In the genomic region with DNA sequence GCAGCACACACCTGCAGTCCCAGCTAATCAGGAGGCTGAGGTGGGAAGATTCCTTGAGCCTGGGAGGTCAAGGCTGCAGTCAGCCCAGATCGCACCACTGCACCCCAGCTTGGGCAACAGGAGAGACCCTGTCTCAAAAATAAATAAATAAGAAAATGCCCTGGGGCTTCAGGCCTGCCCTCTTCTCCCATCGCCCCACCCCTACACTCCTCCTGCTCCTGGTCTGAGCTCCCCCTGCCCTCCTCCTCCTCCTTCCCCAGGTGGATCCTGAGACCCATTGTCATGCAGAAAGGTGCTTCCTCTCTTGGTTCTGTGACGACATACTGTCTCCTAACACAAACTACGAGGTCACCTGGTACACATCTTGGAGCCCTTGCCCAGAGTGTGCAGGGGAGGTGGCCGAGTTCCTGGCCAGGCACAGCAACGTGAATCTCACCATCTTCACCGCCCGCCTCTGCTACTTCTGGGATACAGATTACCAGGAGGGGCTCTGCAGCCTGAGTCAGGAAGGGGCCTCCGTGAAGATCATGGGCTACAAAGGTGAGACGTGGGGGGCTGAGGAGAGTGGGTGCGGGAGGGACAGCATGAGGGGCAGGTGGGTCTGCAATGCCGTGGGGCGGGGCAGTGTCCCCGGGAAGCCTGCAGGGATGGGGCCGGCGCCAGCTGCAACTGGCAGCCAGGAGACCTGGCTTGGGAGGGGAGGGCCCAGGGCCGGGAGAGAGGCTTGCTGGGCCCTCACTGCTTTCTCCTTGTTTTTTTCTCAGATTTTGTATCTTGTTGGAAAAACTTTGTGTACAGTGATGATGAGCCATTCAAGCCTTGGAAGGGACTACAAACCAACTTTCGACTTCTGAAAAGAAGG, we compare ENCODE assay signal across 7 cellular contexts. TPM values are rescaled to one million over a fixed set of nuclear protein-coding genes. Genes with fewer than 3 reads are reported as not detected.
DNase-seq lines count a peak whose midpoint lies in the region; ATAC-seq, FAIRE-seq and TF ChIP-seq lines count a peak whose summit lies in the region.
"Not testable (repeated sequence)": the region's sequence is repeated elsewhere in the genome, so short reads cannot be mapped to it uniquely, and the experiment has no call there.

No MANE protein-coding gene starts in this region.

- H4K5ac ChIP-seq in H1 (ENCODE audit: insufficient read length, low read depth, low read length): not testable (repeated sequence)

- H4K20me1 ChIP-seq in H1 (replicated peaks in 1 of 2; ENCODE audit: control insufficient read depth in 1 of 2, insufficient read depth in 2 of 2, low read length in 2 of 2): not testable (repeated sequence)

- H2BK5ac ChIP-seq in H1 (ENCODE audit: low read depth, low read length): peak overlapping the region; percentile 85; the same call in 1 of the 2 replicates
- H2BK5ac ChIP-seq in mesenchymal stem cell (ENCODE audit: low read depth, low read length, poor library complexity, severe bottlenecking); neuronal stem cell (ENCODE audit: low read length): not testable (repeated sequence)

- not testable (repeated sequence) for ATAC-seq in T-helper 17 cell

- TF ChIP-seq EP300 in H1 (IDR thresholded peaks at IDR 0.05; ENCODE audit: borderline replicate concordance in 1 of 2, low read depth in 2 of 2, low read length in 2 of 2): not testable (repeated sequence)

- WGBS in H1 (ENCODE audit: extremely low coverage in 1 of 2, insufficient coverage in 1 of 2, insufficient read length in 1 of 2, insufficient replicate concordance in 2 of 2, low coverage in 1 of 2, low lambda C conversion rate in 2 of 2, missing lambda C conversion rate in 1 of 2), 2 experiments: 40% methylated on average over 10 of the region's 18 CpGs; no CpG with 5 or more reads in 1 of the 2 experiments
- WGBS in mesenchymal stem cell: 73% methylated on average over 15 of the region's 18 CpGs
- no CpG with 5 or more reads among the region's 18 CpGs for WGBS in neuronal stem cell (ENCODE audit: extremely low coverage in 2 of 2, insufficient read length in 2 of 2, insufficient replicate concordance in 1 of 2), 2 donors

- not testable (repeated sequence) for H3K23ac ChIP-seq in H1 (ENCODE audit: insufficient read length); mesenchymal stem cell (ENCODE audit: low read length in 2 of 2); neuronal stem cell (ENCODE audit: low read depth, low read length, poor library complexity)

- not testable (repeated sequence) for H3K36me3 Mint-ChIP-seq in T-helper 17 cell (ENCODE audit: low read depth)

- peak overlapping the region; percentile 39; the same call in 1 of the 2 replicates for H3K4me3 ChIP-seq in HUES48 (ENCODE audit: low read depth, low read length)
- H3K4me3 ChIP-seq in H1 (ENCODE audit: extremely low read depth in 1 of 4, insufficient read depth in 2 of 4, low read depth in 3 of 4, low read length in 4 of 4): peak overlapping the region in 3 of 4 experiments; percentile 3 to 47 (median 4); a peak in 5 of 8 replicates
- peak overlapping the region; percentile 39 for H3K4me3 ChIP-seq in iPS-18a (ENCODE audit: low read length)
- H3K4me3 ChIP-seq in mesenchymal stem cell (ENCODE audit: insufficient read depth in 1 of 2, low read depth in 1 of 2, low read length in 2 of 2); neuronal stem cell (ENCODE audit: low read length in 2 of 2): not testable (repeated sequence)

- H3K23me2 ChIP-seq in H1 (ENCODE audit: low read depth, low read length): not testable (repeated sequence)

- H3K14ac ChIP-seq in H1 (ENCODE audit: insufficient read length); mesenchymal stem cell (ENCODE audit: low read length in 2 of 2); neuronal stem cell (ENCODE audit: low read length): not testable (repeated sequence)

- H4K91ac ChIP-seq in H1 (replicated peaks; ENCODE audit: insufficient read length, low read length) (peak overlapping the region; percentile 85), mesenchymal stem cell (ENCODE audit: low read length) (peak overlapping the region; percentile 39)
- not testable (repeated sequence) for H4K91ac ChIP-seq in neuronal stem cell (ENCODE audit: low read depth, low read length, poor library complexity)

- peak overlapping the region; percentile 11; the same call in 1 of the 2 replicates for H2BK12ac ChIP-seq in H1 (ENCODE audit: low read depth, low read length)
- H2BK12ac ChIP-seq in mesenchymal stem cell (ENCODE audit: low read length in 2 of 2); neuronal stem cell (ENCODE audit: low read length): not testable (repeated sequence)

- peak overlapping the region; percentile 21; the same call in 1 of the 2 replicates for H2BK20ac ChIP-seq in H1 (ENCODE audit: low read length)

- H3K27me3 ChIP-seq in HUES48 (ENCODE audit: control insufficient read depth, insufficient read depth, low read length); H1 (replicated peaks in 1 of 4; ENCODE audit: control insufficient read depth in 3 of 4, extremely low read depth in 1 of 4, insufficient read depth in 3 of 4, low read length in 3 of 4); iPS-18a (ENCODE audit: control insufficient read depth, insufficient read depth, low read length); mesenchymal stem cell (ENCODE audit: control insufficient read depth in 1 of 2, insufficient read depth in 1 of 2, low read length in 2 of 2); neuronal stem cell (ENCODE audit: control insufficient read depth in 3 of 3, insufficient read depth in 3 of 3, low read depth in 1 of 3, low read length in 3 of 3): not testable (repeated sequence)

- not testable (repeated sequence) for H3K4me1 Mint-ChIP-seq in T-helper 17 cell

- FAIRE-seq in GM12891 (lab: Jason Lieb, UNC) (peak; percentile 77), H1 (lab: Jason Lieb, UNC) (peak; percentile 94)

- H3K4me1 ChIP-seq in HUES48 (ENCODE audit: control insufficient read depth, insufficient read depth, low read length) (peaks cover 13% of the 10 kb centered on the region), H1 (replicated peaks in 1 of 4; ENCODE audit: control insufficient read depth in 3 of 4, insufficient read depth in 4 of 4, low read length in 3 of 4) (peaks cover 5 to 21% (median 11%) of the 10 kb centered on the region in 4 experiments), iPS-18a (ENCODE audit: control insufficient read depth, low read depth, low read length) (peaks cover 11% of the 10 kb centered on the region)
- not testable (repeated sequence) for H3K4me1 ChIP-seq in mesenchymal stem cell (ENCODE audit: control insufficient read depth, insufficient read depth, low read depth, low read length); neuronal stem cell (ENCODE audit: control insufficient read depth in 2 of 2, insufficient read depth in 1 of 2, low read depth in 1 of 2, low read length in 2 of 2)

- not testable (repeated sequence) for H2BK15ac ChIP-seq in H1 (ENCODE audit: low read length); mesenchymal stem cell (ENCODE audit: low read depth, poor library complexity, severe bottlenecking); neuronal stem cell (ENCODE audit: low read length)

- H2AK5ac ChIP-seq in H1 (ENCODE audit: low read depth, low read length): peak overlapping the region; percentile 75; the same call in 1 of the 2 replicates
- H2AK5ac ChIP-seq in mesenchymal stem cell (ENCODE audit: low read length, severe bottlenecking): not testable (repeated sequence)
- H2AK5ac ChIP-seq in neuronal stem cell (ENCODE audit: low read depth, low read length): peak overlapping the region; percentile 75

- not testable (repeated sequence) for H3K79me1 ChIP-seq in H1 (ENCODE audit: low read depth, low read length); mesenchymal stem cell (replicated peaks; ENCODE audit: low read length, poor library complexity, severe bottlenecking); neuronal stem cell (ENCODE audit: low read depth, low read length)

- TF ChIP-seq POLR2A in GM12891 (IDR thresholded peaks at IDR 0.05; ENCODE audit: low read depth, low read length); H1 (IDR thresholded peaks at IDR 0.05; ENCODE audit: control extremely low read depth in 1 of 2, low read depth in 2 of 2, low read length in 2 of 2): not testable (repeated sequence)

- not testable (repeated sequence) for H3K79me2 ChIP-seq in H1 (ENCODE audit: control insufficient read depth in 1 of 2, insufficient read depth in 2 of 2, low read length in 2 of 2)

- POLR2A ChIA-PET in H1 (lab: Charles Lee; ENCODE audit: partially characterized antibody): interaction anchor here (1.1 to 2.3 kb wide), 4 partner anchors 14 to 93 kb away, joined by 3 to 6 read pairs (median 3); no protein-coding TSS in a partner anchor

- H3K27ac ChIP-seq in HUES48 (ENCODE audit: low read depth, low read length) (peak overlapping the region; percentile 26), H1 (ENCODE audit: low read depth, low read length) (peak overlapping the region; percentile 65; the same call in 1 of the 2 replicates)
- H3K27ac ChIP-seq in iPS-18a (ENCODE audit: low read length); mesenchymal stem cell (ENCODE audit: low read length, poor library complexity, severe bottlenecking); neuronal stem cell (replicated peaks; ENCODE audit: low read length): not testable (repeated sequence)

- H3K18ac ChIP-seq in H1 (ENCODE audit: extremely low read depth, low read length): peak overlapping the region; percentile 71
- H3K18ac ChIP-seq in mesenchymal stem cell (ENCODE audit: low read depth in 1 of 2, low read length in 2 of 2); neuronal stem cell (ENCODE audit: low read length): not testable (repeated sequence)

- not testable (repeated sequence) for H3K9me3 ChIP-seq in HUES48 (ENCODE audit: control insufficient read depth, insufficient read depth, low read length); T-helper 17 cell (ENCODE audit: control insufficient read depth, low read length, poor library complexity, severe bottlenecking); H1 (ENCODE audit: insufficient read depth in 2 of 2, low read depth in 1 of 2, low read length in 1 of 2); iPS-18a (ENCODE audit: control insufficient read depth, low read depth, low read length); mesenchymal stem cell (ENCODE audit: control insufficient read depth, low read length); neuronal stem cell (replicated peaks in 1 of 2; ENCODE audit: control insufficient read depth in 2 of 2, insufficient read depth in 1 of 2, low read depth in 1 of 2, low read length in 2 of 2)

- H3K4ac ChIP-seq in H1 (replicated peaks; ENCODE audit: insufficient read length, low read depth, low read length); mesenchymal stem cell (ENCODE audit: low read depth in 1 of 2, low read length in 2 of 2); neuronal stem cell (ENCODE audit: low read length): not testable (repeated sequence)

- not testable (repeated sequence) for H3K36me3 ChIP-seq in HUES48 (ENCODE audit: control insufficient read depth, insufficient read depth, low read length); H1 (ENCODE audit: control insufficient read depth in 2 of 4, insufficient read depth in 4 of 4, low read length in 3 of 4); iPS-18a (ENCODE audit: control insufficient read depth, low read depth, low read length); mesenchymal stem cell (ENCODE audit: control insufficient read depth in 1 of 2, insufficient read depth in 2 of 2, low read depth in 1 of 2, low read length in 2 of 2); neuronal stem cell (replicated peaks in 1 of 2; ENCODE audit: control insufficient read depth in 2 of 2, insufficient read depth in 2 of 2, low read length in 2 of 2)

- DNase-seq in GM12891 (ENCODE audit: insufficient read length, low spot score); T-helper 17 cell; H1 (ENCODE audit: low read depth in 1 of 2, low spot score in 2 of 2); mesenchymal stem cell; neuronal stem cell (ENCODE audit: low spot score): not testable (repeated sequence)

- not testable (repeated sequence) for H3K4me3 Mint-ChIP-seq in T-helper 17 cell

- not testable (repeated sequence) for H3K27me3 Mint-ChIP-seq in T-helper 17 cell

- not testable (repeated sequence) for H2BK120ac ChIP-seq in H1 (replicated peaks; ENCODE audit: low read depth, low read length); mesenchymal stem cell (ENCODE audit: low read depth, low read length); neuronal stem cell (ENCODE audit: low read depth, low read length)

- H2AFZ ChIP-seq in H1 (ENCODE audit: low read length); mesenchymal stem cell (ENCODE audit: low read depth, low read length); neuronal stem cell (ENCODE audit: low read length): not testable (repeated sequence)

- H3K4me2 ChIP-seq in H1 (ENCODE audit: insufficient read depth in 1 of 2, low read depth in 2 of 2, low read length in 2 of 2): peak overlapping the region; percentile 46 to 55
- not testable (repeated sequence) for H3K4me2 ChIP-seq in mesenchymal stem cell (ENCODE audit: low read length, poor library complexity, severe bottlenecking); neuronal stem cell (ENCODE audit: insufficient read depth, low read length, poor library complexity, severe bottlenecking)

- not testable (repeated sequence) for TF ChIP-seq CTCF in H1 (IDR thresholded peaks at IDR 0.05; ENCODE audit: control extremely low read depth in 1 of 3, insufficient read depth in 1 of 3, low read depth in 1 of 3, low read length in 3 of 3)

- not testable (repeated sequence) for H3K56ac ChIP-seq in H1 (replicated peaks; ENCODE audit: insufficient read length, low read depth, low read length)

- CTCF ChIA-PET in H1 (lab: Charles Lee; ENCODE audit: partially characterized antibody): interaction anchor here (0.6 to 1.2 kb wide), 4 partner anchors 28 to 162 kb away, joined by 3 to 5 read pairs (median 4); no protein-coding TSS in a partner anchor

- not testable (repeated sequence) for TF ChIP-seq RAD21 in H1 (IDR thresholded peaks at IDR 0.05 in 1 of 2, conservative IDR thresholded peaks at IDR 0.05 in 1 of 2; ENCODE audit: low read depth in 2 of 2, low read length in 2 of 2)

- peak overlapping the region; percentile 75 for H4K8ac ChIP-seq in H1 (ENCODE audit: extremely low read depth, insufficient read depth, low read length)
- not testable (repeated sequence) for H4K8ac ChIP-seq in mesenchymal stem cell (ENCODE audit: low read length); neuronal stem cell (ENCODE audit: low read depth, low read length)

- not testable (repeated sequence) for H3K9ac ChIP-seq in HUES48 (ENCODE audit: low read depth, low read length); mesenchymal stem cell (ENCODE audit: low read length)
- peak overlapping the region in 1 of 4 experiments; percentile 19; a peak in 2 of 7 replicates for H3K9ac ChIP-seq in H1 (replicated peaks in 1 of 4; ENCODE audit: extremely low read depth in 1 of 4, low read depth in 3 of 4, low read length in 3 of 4)
- H3K9ac ChIP-seq in iPS-18a (ENCODE audit: low read length): peak overlapping the region; percentile 3
- peak overlapping the region; percentile 12 for H3K9ac ChIP-seq in neuronal stem cell (ENCODE audit: low read depth, low read length, poor library complexity)

- peak overlapping the region; percentile 45 for H3K27ac Mint-ChIP-seq in T-helper 17 cell

RNA-seq across cellular contexts. Expression of a gene that starts 9.0 kb away (rescaled TPM):
- 11.2 TPM for polyA plus RNA-seq in GM12891 (2012; ENCODE audit: low read depth, missing spikeins)
- 10 to 100 TPM; 11.7 to 13.5 TPM for total RNA-seq in T-helper 17 cell
- total RNA-seq in H1 (2021; fragmentation: NEBNext Ultra II Directional; extraction: Animal tissue kit (Norgen Biotek cat#: 25700)): 7.3 and 9.7 TPM in 2 replicates
- polyA plus RNA-seq in H1 (2011; rRNA removed): 4.0 and 5.5 TPM in 2 replicates
- 3.1 TPM for polyA plus RNA-seq in H1 (2011; cell fraction: cytosol; rRNA removed)
- 4.0 TPM for polyA plus RNA-seq in H1 (2011; cell fraction: nucleus; rRNA removed)
- polyA plus RNA-seq in H1 (2012, experiment 1 of 2): 3.8 to 5.7 TPM (median 4.8 TPM) in 4 replicates
- polyA plus RNA-seq in H1 (2012, experiment 2 of 2): 2.6 TPM
- polyA plus RNA-seq in H1 (2013, experiment 1 of 2): 4.7 TPM
- 4.7 TPM for polyA plus RNA-seq in H1 (2013, experiment 2 of 2)
- polyA minus RNA-seq in H1 (2011; rRNA and poly(A)+ RNA removed): 6.5 and 6.8 TPM in 2 replicates
- 5.7 TPM for polyA minus RNA-seq in H1 (2011; cell fraction: cytosol; rRNA and poly(A)+ RNA removed)
- polyA minus RNA-seq in H1 (2011; cell fraction: nucleus; rRNA and poly(A)+ RNA removed): 4.4 TPM
- 13.4 TPM for polyA plus RNA-seq in mesenchymal stem cell (2013, experiment 1 of 2)
- polyA plus RNA-seq in mesenchymal stem cell (2013, experiment 2 of 2): 14.5 TPM
- polyA plus RNA-seq in neuronal stem cell (2013, experiment 1 of 2): 3.5 TPM
- polyA plus RNA-seq in neuronal stem cell (2013, experiment 2 of 2): 3.9 TPM

RNA-seq across cellular contexts. Expression of a gene that starts 10.7 kb away (rescaled TPM):
- polyA plus RNA-seq in GM12891 (2012; ENCODE audit: low read depth, missing spikeins): 9.2 TPM
- 10 to 100 TPM; 12.2 to 17.6 TPM for total RNA-seq in T-helper 17 cell
- 5.5 and 7.2 TPM in 2 replicates for total RNA-seq in H1 (2021; fragmentation: NEBNext Ultra II Directional; extraction: Animal tissue kit (Norgen Biotek cat#: 25700))
- polyA plus RNA-seq in H1 (2011; rRNA removed): 2.2 and 4.3 TPM in 2 replicates
- polyA plus RNA-seq in H1 (2011; cell fraction: cytosol; rRNA removed): 2.7 TPM
- polyA plus RNA-seq in H1 (2011; cell fraction: nucleus; rRNA removed): 5.2 TPM
- 5.2 to 9.9 TPM (median 8.0 TPM) in 4 replicates for polyA plus RNA-seq in H1 (2012, experiment 1 of 2)
- polyA plus RNA-seq in H1 (2012, experiment 2 of 2): 3.9 TPM
- polyA plus RNA-seq in H1 (2013, experiment 1 of 2): 3.9 TPM
- polyA plus RNA-seq in H1 (2013, experiment 2 of 2): 4.6 TPM
- polyA minus RNA-seq in H1 (2011; rRNA and poly(A)+ RNA removed): 7.2 and 9.4 TPM in 2 replicates
- polyA minus RNA-seq in H1 (2011; cell fraction: cytosol; rRNA and poly(A)+ RNA removed): 2.7 TPM
- 3.5 TPM for polyA minus RNA-seq in H1 (2011; cell fraction: nucleus; rRNA and poly(A)+ RNA removed)
- 5.2 TPM for polyA plus RNA-seq in mesenchymal stem cell (2013, experiment 1 of 2)
- 5.4 TPM for polyA plus RNA-seq in mesenchymal stem cell (2013, experiment 2 of 2)
- 1.2 TPM for polyA plus RNA-seq in neuronal stem cell (2013, experiment 1 of 2)
- 1.2 TPM for polyA plus RNA-seq in neuronal stem cell (2013, experiment 2 of 2)

RNA-seq across cellular contexts. Expression of a gene that starts 17.6 kb away (rescaled TPM):
- polyA plus RNA-seq in GM12891 (2012; ENCODE audit: low read depth, missing spikeins): 104 TPM
- 10 to 100 TPM; 35.9 to 39.8 TPM for total RNA-seq in T-helper 17 cell
- total RNA-seq in H1 (2021; fragmentation: NEBNext Ultra II Directional; extraction: Animal tissue kit (Norgen Biotek cat#: 25700)): 23.3 and 23.7 TPM in 2 replicates
- 20.3 and 22.8 TPM in 2 replicates for polyA plus RNA-seq in H1 (2011; rRNA removed)
- 13.0 TPM for polyA plus RNA-seq in H1 (2011; cell fraction: cytosol; rRNA removed)
- 11.5 TPM for polyA plus RNA-seq in H1 (2011; cell fraction: nucleus; rRNA removed)
- 24.1 to 37.8 TPM (median 30.0 TPM) in 4 replicates for polyA plus RNA-seq in H1 (2012, experiment 1 of 2)
- polyA plus RNA-seq in H1 (2012, experiment 2 of 2): 34.1 TPM
- 41.5 TPM for polyA plus RNA-seq in H1 (2013, experiment 1 of 2)
- polyA plus RNA-seq in H1 (2013, experiment 2 of 2): 38.6 TPM
- polyA minus RNA-seq in H1 (2011; rRNA and poly(A)+ RNA removed): 9.3 and 11.0 TPM in 2 replicates
- polyA minus RNA-seq in H1 (2011; cell fraction: cytosol; rRNA and poly(A)+ RNA removed): 8.7 TPM
- polyA minus RNA-seq in H1 (2011; cell fraction: nucleus; rRNA and poly(A)+ RNA removed): 6.3 TPM
- 121 TPM for polyA plus RNA-seq in mesenchymal stem cell (2013, experiment 1 of 2)
- 121 TPM for polyA plus RNA-seq in mesenchymal stem cell (2013, experiment 2 of 2)
- polyA plus RNA-seq in neuronal stem cell (2013, experiment 1 of 2): 18.7 TPM
- polyA plus RNA-seq in neuronal stem cell (2013, experiment 2 of 2): 20.6 TPM

RNA-seq across cellular contexts. Expression of a gene that starts 45.4 kb away (rescaled TPM):
- 88.3 TPM for polyA plus RNA-seq in GM12891 (2012; ENCODE audit: low read depth, missing spikeins)
- 10 to 100 TPM; 21.5 to 24.6 TPM for total RNA-seq in T-helper 17 cell
- total RNA-seq in H1 (2021; fragmentation: NEBNext Ultra II Directional; extraction: Animal tissue kit (Norgen Biotek cat#: 25700)): 0.94 and 2.0 TPM in 2 replicates
- polyA plus RNA-seq in H1 (2011; rRNA removed): 1.7 and 2.5 TPM in 2 replicates
- polyA plus RNA-seq in H1 (2011; cell fraction: cytosol; rRNA removed): 2.3 TPM
- 2.7 TPM for polyA plus RNA-seq in H1 (2011; cell fraction: nucleus; rRNA removed)
- polyA plus RNA-seq in H1 (2012, experiment 1 of 2): 0.74 to 1.8 TPM (median 1.5 TPM) in 4 replicates
- polyA plus RNA-seq in H1 (2012, experiment 2 of 2): 1.3 TPM
- 1.2 TPM for polyA plus RNA-seq in H1 (2013, experiment 1 of 2)
- polyA plus RNA-seq in H1 (2013, experiment 2 of 2): 1.1 TPM
- polyA minus RNA-seq in H1 (2011; rRNA and poly(A)+ RNA removed): 2.6 and 2.7 TPM in 2 replicates
- polyA minus RNA-seq in H1 (2011; cell fraction: cytosol; rRNA and poly(A)+ RNA removed): 1.5 TPM
- 2.7 TPM for polyA minus RNA-seq in H1 (2011; cell fraction: nucleus; rRNA and poly(A)+ RNA removed)
- polyA plus RNA-seq in mesenchymal stem cell (2013, experiment 1 of 2): 10.2 TPM
- 10.7 TPM for polyA plus RNA-seq in mesenchymal stem cell (2013, experiment 2 of 2)
- polyA plus RNA-seq in neuronal stem cell (2013, experiment 1 of 2): 1.1 TPM
- polyA plus RNA-seq in neuronal stem cell (2013, experiment 2 of 2): 0.79 TPM

RNA-seq across cellular contexts. Expression of a gene that starts 49.5 kb away (rescaled TPM):
- 23.0 TPM for polyA plus RNA-seq in GM12891 (2012; ENCODE audit: low read depth, missing spikeins)
- 1 to 10 TPM; 1.2 to 1.5 TPM for total RNA-seq in T-helper 17 cell
- total RNA-seq in H1 (2021; fragmentation: NEBNext Ultra II Directional; extraction: Animal tissue kit (Norgen Biotek cat#: 25700)): 14.2 and 16.3 TPM in 2 replicates
- polyA plus RNA-seq in H1 (2011; rRNA removed): 43.3 and 74.9 TPM in 2 replicates
- 40.4 TPM for polyA plus RNA-seq in H1 (2011; cell fraction: cytosol; rRNA removed)
- polyA plus RNA-seq in H1 (2011; cell fraction: nucleus; rRNA removed): 33.2 TPM
- polyA plus RNA-seq in H1 (2012, experiment 1 of 2): 32.7 to 53.6 TPM (median 44.2 TPM) in 4 replicates
- polyA plus RNA-seq in H1 (2012, experiment 2 of 2): 38.3 TPM
- polyA plus RNA-seq in H1 (2013, experiment 1 of 2): 10.0 TPM
- 10.3 TPM for polyA plus RNA-seq in H1 (2013, experiment 2 of 2)
- 28.2 and 43.0 TPM in 2 replicates for polyA minus RNA-seq in H1 (2011; rRNA and poly(A)+ RNA removed)
- 13.7 TPM for polyA minus RNA-seq in H1 (2011; cell fraction: cytosol; rRNA and poly(A)+ RNA removed)
- 8.5 TPM for polyA minus RNA-seq in H1 (2011; cell fraction: nucleus; rRNA and poly(A)+ RNA removed)
- 5.4 TPM for polyA plus RNA-seq in mesenchymal stem cell (2013, experiment 1 of 2)
- polyA plus RNA-seq in mesenchymal stem cell (2013, experiment 2 of 2): 5.1 TPM
- 2.9 TPM for polyA plus RNA-seq in neuronal stem cell (2013, experiment 1 of 2)
- 2.8 TPM for polyA plus RNA-seq in neuronal stem cell (2013, experiment 2 of 2)
